In genomic region chr18:75658330-75658729, GRCh38 we compare ENCODE assay signal across 15 cellular contexts.
"Had no signal": no experiment of that assay in that cellular context is flagged by ENCODE, and none has a peak within 500 bp of the region (broad histone marks: within the 10 kb centered on the region; RNA-seq: fewer than 3 reads in every experiment).

No MANE protein-coding gene starts in this region.

- H2AFZ ChIP-seq: parathyroid adenoma had no signal

- H3K9me3 ChIP-seq: right lobe of liver had no signal

- H3K4me1 ChIP-seq: heart left ventricle, parathyroid adenoma, right lobe of liver, tibial artery had no signal

- H3K27ac ChIP-seq: heart left ventricle, parathyroid adenoma, right lobe of liver, skin epidermis, tibial artery had no signal

- H3K4me3 ChIP-seq: heart left ventricle, right lobe of liver, skin epidermis, tibial artery had no signal

- H3K9ac ChIP-seq: parathyroid adenoma had no signal

- H3K79me2 ChIP-seq: parathyroid adenoma had no signal

- ATAC-seq: heart left ventricle, right lobe of liver had no signal

- H3K36me3 ChIP-seq: heart left ventricle, right lobe of liver, tibial artery had no signal

- H3K27me3 ChIP-seq: heart left ventricle, right lobe of liver had no signal

- DNase-seq: activated CD4-positive, alpha-beta memory T cell treated with anti-CD3 and anti-CD28 coated beads, Interleukin-2, amount 10 ng/mL, durations not matched to agents 7 days and 5 days; activated CD4-positive, alpha-beta T cell treated with anti-CD3 and anti-CD28 coated beads, Interleukin-2, amount 10 ng/mL, durations not matched to agents 24 days and 14 days; activated gamma-delta T cell; activated T-cell treated with anti-CD3 and anti-CD28 coated beads for 4 hours; anterior cingulate cortex; heart left ventricle; midbrain; nucleus accumbens; right lobe of liver; stimulated activated CD4-positive, alpha-beta T cell treated with anti-CD3 and anti-CD28 coated beads, Interleukin-1b, Interleukin-23, amount 100 ng/mL, for 48 hours; substantia nigra; tibial artery had no signal

- FAIRE-seq: islet of Langerhans had no signal
